8 cellular contexts compared by ENCODE assay signal in the genomic region with DNA sequence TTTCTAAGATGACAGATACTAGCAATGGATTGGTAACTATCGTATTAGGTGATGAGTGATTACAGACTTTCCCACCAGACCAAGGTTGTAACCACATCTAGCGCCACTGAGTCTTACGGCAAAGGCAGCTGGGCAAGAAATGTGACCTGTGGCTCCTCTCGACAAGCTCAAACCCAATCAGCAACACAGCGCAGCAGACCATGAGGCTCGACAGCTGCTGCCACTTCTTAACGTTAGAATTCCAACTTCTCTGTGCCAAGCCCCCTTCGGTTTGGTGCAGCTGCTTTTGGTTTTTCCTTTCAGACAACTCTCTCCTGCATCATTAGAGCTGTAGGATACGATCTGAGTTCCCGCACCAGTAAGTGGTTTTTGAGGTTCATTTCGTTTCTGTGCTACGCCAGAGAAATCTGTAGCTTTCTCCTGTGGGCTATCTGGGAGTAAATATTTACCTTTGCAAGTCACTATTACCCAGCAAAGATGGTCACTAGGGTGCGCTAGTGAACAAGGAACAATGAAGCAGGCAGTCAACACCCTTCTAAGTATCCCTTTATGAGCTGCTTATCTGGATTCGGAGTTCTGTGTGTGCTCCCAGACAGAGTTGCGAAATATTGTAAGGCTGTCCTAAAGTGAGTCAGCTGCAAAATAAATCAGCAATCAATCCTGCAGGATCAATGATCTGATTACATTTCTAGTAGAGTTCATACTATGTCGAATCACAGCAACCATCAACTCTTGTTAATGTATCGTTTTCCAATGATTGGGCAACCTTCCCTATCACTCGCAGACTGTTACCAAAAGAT.
DNase-seq lines count a peak whose midpoint lies in the region; ATAC-seq and TF ChIP-seq lines count a peak whose summit lies in the region.

No MANE protein-coding gene starts in this region.

- H3K27me3 ChIP-seq in uterus: no peaks in the 10 kb centered on the region

- no peak overlapping the region for H3K27ac ChIP-seq in uterus

- H3K9me3 ChIP-seq in uterus: no peaks in the 10 kb centered on the region

- intact Hi-C loops in uterus (cut with DNase I; ENCODE audit: low total_unique reads): no loop called here

- H3K4me3 Mint-ChIP-seq in activated T-cell treated with anti-CD3 and anti-CD28 coated beads, Interleukin-2, amount 50 U/mL, for 72 hours: peak overlapping the region; percentile 13 to 61

- no peaks in the 10 kb centered on the region for H3K36me3 Mint-ChIP-seq in activated T-cell treated with anti-CD3 and anti-CD28 coated beads, Interleukin-2, amount 50 U/mL, for 72 hours (ENCODE audit: insufficient read depth in 2 of 2)

- H3K9me3 Mint-ChIP-seq in activated T-cell treated with anti-CD3 and anti-CD28 coated beads, Interleukin-2, amount 50 U/mL, for 72 hours: no peaks in the 10 kb centered on the region

- H3K4me3 ChIP-seq in uterus: peak overlapping the region in 1 of 2 donors; percentile 20

- no peaks in the 10 kb centered on the region for H3K36me3 ChIP-seq in uterus

- peaks cover 7% of the 10 kb centered on the region for H3K4me1 Mint-ChIP-seq in activated T-cell treated with anti-CD3 and anti-CD28 coated beads, Interleukin-2, amount 50 U/mL, for 72 hours (ENCODE audit: low read depth)

- no peaks in the 10 kb centered on the region for H3K4me1 ChIP-seq in uterus

- peaks cover 13% of the 10 kb centered on the region for H3K27me3 Mint-ChIP-seq in activated T-cell treated with anti-CD3 and anti-CD28 coated beads, Interleukin-2, amount 50 U/mL, for 72 hours (ENCODE audit: low read depth)

- H3K27ac Mint-ChIP-seq in activated T-cell treated with anti-CD3 and anti-CD28 coated beads, Interleukin-2, amount 50 U/mL, for 72 hours: no peak overlapping the region

- TF ChIP-seq POLR2A in uterus (IDR thresholded peaks at IDR 0.05): no peak

- peak; percentile 66 to 69 for ATAC-seq in activated T-cell treated with anti-CD3 and anti-CD28 coated beads, Interleukin-2, amount 50 U/mL, for 72 hours (replicated peaks in 1 of 2)

- TF ChIP-seq CTCF in GM20000 (IDR thresholded peaks at IDR 0.05; ENCODE audit: extremely low read depth, missing control alignments): peak; percentile 35
- peak; percentile 29 to 59 (median 35) for TF ChIP-seq CTCF in uterus (IDR thresholded peaks at IDR 0.05)

- DNase-seq in DMS153 (lab: John Stamatoyannopoulos, UW) (peak; percentile 88), GM20000 (ENCODE audit: low spot score) (peak; percentile 78), HUDEP-2 (lab: John Stamatoyannopoulos, UW; ENCODE audit: unreplicated experiment in 76 of 76) (peak in 67 of 76 experiments; percentile 3 to 72 (median 40)), NOMO-1 (lab: John Stamatoyannopoulos, UW; ENCODE audit: unreplicated experiment in 2 of 2) (peak; percentile 41 to 80), germinal center (ENCODE audit: low spot score) (peak; percentile 31), occipital lobe (lab: John Stamatoyannopoulos, UW) (peak; percentile 46), uterus (peak; percentile 46 to 57)
- DNase-seq in activated T-cell treated with anti-CD3 and anti-CD28 coated beads, Interleukin-2, amount 50 U/mL, for 72 hours: peak; percentile 65 to 66

Comparison
In these comparisons a context has a peak if more than half of its experiments do, and no peak if none do; other contexts are left out.
1. DNase-seq: peak in every context shown above with its lines; median percentile 88 in DMS153; 78 in GM20000; 66 in activated T-cell treated with anti-CD3 and anti-CD28 coated beads, Interleukin-2, amount 50 U/mL, for 72 hours; 60 in NOMO-1; 52 in uterus; 46 in occipital lobe; 40 in HUDEP-2; 31 in germinal center.